1 cellular context compared by ENCODE assay signal in genomic region chr3:16606398-16606797, GRCh38.
TF ChIP-seq lines count a peak whose summit lies in the region.

No MANE protein-coding gene starts in this region.

TF ChIP-seq in GM23338, 12 proteins besides CTCF, POLR2A, EP300 and RAD21 (continued from another document):
- TF ChIP-seq EZH2phosphoT487 (IDR thresholded peaks at IDR 0.05; ENCODE audit: unreplicated experiment) (no peak), REST (IDR thresholded peaks at IDR 0.05; ENCODE audit: unreplicated experiment) (no peak), ZNF331 (CRISPR knock-in tag; IDR thresholded peaks at IDR 0.05; ENCODE audit: low read depth) (no peak), JUNB (IDR thresholded peaks at IDR 0.05; ENCODE audit: unreplicated experiment) (no peak)
